ENCODE assay signal across 8 cellular contexts in the genomic region with DNA sequence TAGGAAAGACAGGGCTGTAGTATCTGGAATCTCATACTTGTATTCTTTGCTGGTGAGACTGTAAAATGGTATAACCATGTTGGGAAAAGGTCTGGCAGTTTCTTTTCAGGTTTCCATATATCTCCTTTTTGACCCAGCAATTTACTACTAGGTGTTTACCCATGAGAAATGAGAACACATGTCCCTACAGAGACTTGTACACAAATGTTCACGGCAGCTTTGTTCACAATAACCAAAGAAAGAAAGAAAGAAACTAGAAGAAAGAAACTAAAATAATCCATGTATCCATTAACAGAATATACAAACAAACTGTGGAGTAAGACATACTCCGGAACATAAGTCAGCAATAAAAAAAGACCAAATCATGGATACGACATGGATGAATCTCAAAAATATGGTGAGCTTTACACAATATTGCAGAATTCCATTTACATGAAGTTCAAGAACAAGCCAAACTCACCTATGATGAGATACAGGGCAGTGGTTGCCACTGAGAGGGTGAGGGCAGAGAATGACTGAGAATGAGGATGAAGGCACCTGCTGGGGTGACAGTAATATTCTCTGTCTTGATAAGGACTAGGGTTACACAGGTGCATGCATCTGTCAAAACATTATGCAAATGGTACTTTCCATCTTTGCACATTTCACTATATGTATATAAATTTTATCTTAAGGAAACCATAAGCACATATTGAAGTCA. TPM values are rescaled to one million over a fixed set of nuclear protein-coding genes. Genes with fewer than 3 reads are reported as not detected.
DNase-seq lines count a peak whose midpoint lies in the region; ATAC-seq and TF ChIP-seq lines count a peak whose summit lies in the region.
"Had no signal": no experiment of that assay in that cellular context is flagged by ENCODE, and none has a peak within 500 bp of the region (broad histone marks: within the 10 kb centered on the region; RNA-seq: fewer than 3 reads in every experiment).

No MANE protein-coding gene starts in this region.

- H3K9me2 ChIP-seq in hepatocyte (replicated peaks; ENCODE audit: insufficient read depth): no peaks in the 10 kb centered on the region

- H3K36me3 ChIP-seq in adipocyte (ENCODE audit: control insufficient read depth, insufficient read depth, low read length, severe bottlenecking) (no peaks in the 10 kb centered on the region), rectal smooth muscle tissue (ENCODE audit: control insufficient read depth, insufficient read depth, low read length) (no peaks in the 10 kb centered on the region), hepatocyte (replicated peaks; ENCODE audit: insufficient read depth, low read depth) (no peaks in the 10 kb centered on the region)

- no peaks in the 10 kb centered on the region for H3K27me3 ChIP-seq in adipocyte (replicated peaks; ENCODE audit: control insufficient read depth, insufficient read depth, low read length)
- H3K27me3 ChIP-seq in rectal smooth muscle tissue (ENCODE audit: control insufficient read depth, insufficient read depth, low read length): no peaks in the 10 kb centered on the region
- H3K27me3 ChIP-seq in hepatocyte: peaks cover 45% of the 10 kb centered on the region

- H3K9ac ChIP-seq in adipocyte (ENCODE audit: low read length) (peak overlapping the region; percentile 93), rectal smooth muscle tissue (ENCODE audit: low read length) (no peak overlapping the region)

- H3K4me3 ChIP-seq in adipocyte (ENCODE audit: low read length) (peak overlapping the region; percentile 94), rectal smooth muscle tissue (ENCODE audit: low read length) (peak overlapping the region; percentile 82), hepatocyte (no peak overlapping the region)

- no peaks in the 10 kb centered on the region for H3K9me3 ChIP-seq in adipocyte (ENCODE audit: control insufficient read depth, low read length)
- no peaks in the 10 kb centered on the region for H3K9me3 ChIP-seq in hepatocyte (ENCODE audit: low read depth)

- no peak overlapping the region for H3K4me2 ChIP-seq in hepatocyte

- H3K4me1 ChIP-seq in adipocyte (ENCODE audit: control insufficient read depth, insufficient read depth, low read length): peaks cover 57% of the 10 kb centered on the region
- no peaks in the 10 kb centered on the region for H3K4me1 ChIP-seq in rectal smooth muscle tissue (ENCODE audit: control insufficient read depth, insufficient read depth, low read length)
- peaks cover 4% of the 10 kb centered on the region for H3K4me1 ChIP-seq in hepatocyte (ENCODE audit: insufficient read depth)

- peak; percentile 25 for ATAC-seq in GM18517 (IDR thresholded peaks at IDR 0.05; ENCODE audit: unreplicated experiment)
- ATAC-seq in HG02798 (IDR thresholded peaks at IDR 0.05; ENCODE audit: poor library complexity, unreplicated experiment): peak; percentile 14

- peaks cover 23% of the 10 kb centered on the region for H3K79me2 ChIP-seq in hepatocyte

- DNase-seq in adipocyte (ENCODE audit: low read depth) (no peak), hepatocyte (ENCODE audit: low spot score) (no peak), NCI-H187 treated with DMSO at 0.1 percent for 48 hours (lab: John Stamatoyannopoulos, UW) (no peak)
- DNase-seq in effector CD8-positive, alpha-beta T cell (lab: John Stamatoyannopoulos, UW): no peak
- DNase-seq: activated CD4-positive, alpha-beta T cell treated with anti-CD3 and anti-CD28 coated beads, Interleukin-2, amount 50 U/mL, for 1 hour had no signal

- no peak for TF ChIP-seq CTCF in hepatocyte (IDR thresholded peaks at IDR 0.05; ENCODE audit: poor library complexity)

- 94% methylated on average over 3 of the region's 3 CpGs for WGBS in hepatocyte (ENCODE audit: low lambda C conversion rate, missing lambda C conversion rate)

- no peak overlapping the region for H3K27ac ChIP-seq in rectal smooth muscle tissue (ENCODE audit: low read depth, low read length)
- no peak overlapping the region for H3K27ac ChIP-seq in hepatocyte

- H2AFZ ChIP-seq in hepatocyte: no peak overlapping the region

- H4K20me1 ChIP-seq in hepatocyte (ENCODE audit: insufficient read depth, poor library complexity, severe bottlenecking): no peaks in the 10 kb centered on the region

RNA-seq across cellular contexts. Expression of gene RFTN1, which starts 2.7 kb away (rescaled TPM):
- total RNA-seq in hepatocyte: 14.9 and 17.0 TPM in 2 replicates
- 4.4 and 10.0 TPM in 2 replicates for polyA plus RNA-seq in hepatocyte
